Comparison of ENCODE assay signal across 28 cellular contexts in genomic region chr6:158110986-158111385, GRCh38.
"Had no signal": no experiment of that assay in that cellular context is flagged by ENCODE, and none has a peak within 500 bp of the region (broad histone marks: within the 10 kb centered on the region; RNA-seq: fewer than 3 reads in every experiment).

No MANE protein-coding gene starts in this region.

- H3K27ac ChIP-seq: colonic mucosa, epithelial cell of prostate, gastroesophageal sphincter, heart right ventricle, lower lobe of right lung, neural progenitor cell, parathyroid adenoma, prostate gland, skin epidermis, spleen, thoracic aorta, transverse colon, vagina had no signal

- H3K79me2 ChIP-seq: parathyroid adenoma had no signal

- H3K4me3 ChIP-seq: colonic mucosa, gastroesophageal sphincter, heart right ventricle, lower lobe of right lung, mucosa of descending colon, neural progenitor cell, prostate gland, skin epidermis, spleen, thoracic aorta, transverse colon, vagina had no signal

- H3K4me2 ChIP-seq: neural progenitor cell had no signal

- H3K4me1 ChIP-seq: colonic mucosa, gastroesophageal sphincter, heart right ventricle, lower lobe of right lung, neural progenitor cell, parathyroid adenoma, prostate gland, spleen, transverse colon, vagina had no signal

- H2AFZ ChIP-seq: neural progenitor cell, parathyroid adenoma had no signal

- H3K27me3 ChIP-seq: colonic mucosa, gastroesophageal sphincter, heart right ventricle, neural progenitor cell, spleen, transverse colon, vagina had no signal

- H3K9ac ChIP-seq: neural progenitor cell, parathyroid adenoma had no signal

- ATAC-seq: esophagus mucosa; gastroesophageal sphincter; heart right ventricle; left ventricle myocardium superior; lower lobe of right lung; mucosa of descending colon; right cardiac atrium; stimulated activated memory B cell treated with anti-CD40 and anti-IgM and Interleukin-4, amounts not matched to agents 10 μg/mL and 1 μg/mL and 100 μg/mL, for 72 hours; stimulated activated naive CD8-positive, alpha-beta T cell treated with anti-CD3 and anti-CD28 coated beads, Interleukin-15, Interleukin-2, amounts not matched to agents 100 U/mL and 50 U/mL, for 24 hours had no signal

- DNase-seq: colonic mucosa; dermis blood vessel endothelial cell; foreskin fibroblast; glutamatergic neuron; heart right ventricle; hippocampal formation; immature natural killer cell; islet precursor cell; kidney glomerular epithelial cell; left ventricle myocardium superior; lower lobe of right lung; mucosa of descending colon; naive B cell; right cardiac atrium; spleen; stimulated activated CD4-positive, alpha-beta T cell treated with anti-CD3 and anti-CD28 coated beads, Interleukin-4, amount 100 ng/mL, for 4 hours; stimulated activated naive CD8-positive, alpha-beta T cell treated with anti-CD3 and anti-CD28 coated beads, Interleukin-15, Interleukin-2, amounts not matched to agents 100 U/mL and 50 U/mL, for 24 hours; transverse colon had no signal

- H3K36me3 ChIP-seq: colonic mucosa, neural progenitor cell, prostate gland, transverse colon had no signal

- H3K9me3 ChIP-seq: colonic mucosa, gastroesophageal sphincter, heart right ventricle, lower lobe of right lung, mucosa of descending colon, prostate gland, spleen, thoracic aorta, transverse colon, vagina had no signal
